ENCODE assay signal across 8 cellular contexts in the genomic region with DNA sequence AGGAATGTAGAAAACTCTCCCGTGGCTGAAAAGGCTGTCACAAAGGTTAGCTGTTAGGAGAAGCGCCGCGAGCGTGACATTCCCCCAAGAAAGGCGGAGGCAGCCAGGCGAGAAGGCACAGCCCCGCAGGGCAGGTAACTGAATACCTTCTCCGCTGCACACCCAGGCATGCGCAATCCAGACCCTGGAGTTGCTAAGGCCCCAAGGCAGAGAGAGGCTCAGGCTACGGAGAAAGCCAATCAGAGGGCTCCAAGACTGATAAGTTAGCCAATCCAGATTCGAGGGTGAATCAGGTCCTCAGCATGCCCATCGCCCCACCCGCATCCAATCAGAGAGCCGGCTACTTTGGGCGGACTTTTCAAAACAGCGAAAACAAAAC. TPM values are rescaled to one million over a fixed set of nuclear protein-coding genes. Genes with fewer than 3 reads are reported as not detected.
A peak's percentile ranks its signal among the peaks of the same experiment; 100 is the strongest.
DNase-seq lines count a peak whose midpoint lies in the region; ATAC-seq, FAIRE-seq and TF ChIP-seq lines count a peak whose summit lies in the region.

No MANE protein-coding gene starts in this region.

- DNase-seq in AG10803 (ENCODE audit: low read depth) (peak; percentile 99), NCI-H226 (peak; percentile 99), activated B cell treated with CpG ODN at 0.5 μM for 24 hours (no peak), choroid plexus epithelial cell (ENCODE audit: low read depth) (peak; percentile 100), kidney (peak; percentile 98)
- peak; percentile 87 to 93 for DNase-seq in stimulated activated CD4-positive, alpha-beta T cell treated with anti-CD3 and anti-CD28 coated beads, Interleukin-15, amount 100 ng/mL, for 48 hours (ENCODE audit: low read depth in 2 of 2)

- peaks cover 2 to 4% of the 10 kb centered on the region in 2 donors for H3K4me1 ChIP-seq in kidney (ENCODE audit: control insufficient read depth in 1 of 2, insufficient read depth in 1 of 2, low read depth in 1 of 2, low read length in 2 of 2)

- intact Hi-C loops in activated B cell treated with CpG ODN at 0.5 μM for 24 hours (cut with micrococcal nuclease) = loop anchor here (5.0 kb wide), 2 partner anchors 706 to 1434 kb away; partner anchors contain the start of genes MRPL1 and USO1
- intact Hi-C loops in kidney (cut with DNase I) = no loop called here

- POLR2A ChIA-PET in activated B cell treated with CpG ODN at 0.5 μM for 24 hours (lab: Charles Lee) = interaction anchor here (1.2 to 8.7 kb wide), 10 partner anchors 9 to 706 kb away, joined by 3 to 132 read pairs (median 8); partner anchors contain the start of genes CCNI and MRPL1

- peak overlapping the region; percentile 20 to 85 for H3K9ac ChIP-seq in kidney (ENCODE audit: low read length in 2 of 2)

- peak overlapping the region; percentile 100 for H3K27ac Mint-ChIP-seq in activated B cell treated with CpG ODN at 0.5 μM for 24 hours

- no peaks in the 10 kb centered on the region for H3K9me3 Mint-ChIP-seq in activated B cell treated with CpG ODN at 0.5 μM for 24 hours

- ATAC-seq in GM19023 (IDR thresholded peaks at IDR 0.05; ENCODE audit: unreplicated experiment) = peak; percentile 87
- ATAC-seq in HG03196 (IDR thresholded peaks at IDR 0.05; ENCODE audit: unreplicated experiment) = peak; percentile 89
- ATAC-seq in activated B cell treated with CpG ODN at 0.5 μM for 24 hours (ENCODE audit: low read depth) = peak; percentile 84

- peak; percentile 98 for FAIRE-seq in kidney (lab: Jason Lieb, UNC)

- no peaks in the 10 kb centered on the region for H3K27me3 Mint-ChIP-seq in activated B cell treated with CpG ODN at 0.5 μM for 24 hours

- H3K4me3 ChIP-seq in AG10803 (ENCODE audit: low read length) (peak overlapping the region; percentile 98), choroid plexus epithelial cell (ENCODE audit: low read depth, low read length) (peak overlapping the region; percentile 98), kidney (ENCODE audit: low read length in 2 of 2) (peak overlapping the region; percentile 68 to 93)

- peak overlapping the region; percentile 95 to 96 for H3K27ac ChIP-seq in kidney (ENCODE audit: low read depth in 2 of 2, low read length in 2 of 2)

- peaks cover 0 to 2% of the 10 kb centered on the region in 2 donors for H3K36me3 ChIP-seq in kidney (ENCODE audit: control insufficient read depth in 1 of 2, insufficient read depth in 2 of 2, low read length in 2 of 2)

- TF ChIP-seq CTCF in AG10803 (conservative IDR thresholded peaks at IDR 0.05; ENCODE audit: low read length) = no peak
- no peak for TF ChIP-seq CTCF in activated B cell treated with CpG ODN at 0.5 μM for 24 hours (IDR thresholded peaks at IDR 0.05)
- no peak for TF ChIP-seq CTCF in choroid plexus epithelial cell (conservative IDR thresholded peaks at IDR 0.05; ENCODE audit: low read depth, low read length)
- no peak for TF ChIP-seq CTCF in kidney (IDR thresholded peaks at IDR 0.05; ENCODE audit: borderline replicate concordance, extremely low read depth, insufficient read depth)

- CTCF ChIA-PET in activated B cell treated with CpG ODN at 0.5 μM for 24 hours (lab: Charles Lee) = interaction anchor here (2.1 to 7.1 kb wide), 4 partner anchors 36 to 61 kb away, joined by 8 to 60 read pairs (median 18); no protein-coding TSS in a partner anchor

- H3K4me1 Mint-ChIP-seq in activated B cell treated with CpG ODN at 0.5 μM for 24 hours = peaks cover 75% of the 10 kb centered on the region

- H3K36me3 Mint-ChIP-seq in activated B cell treated with CpG ODN at 0.5 μM for 24 hours (ENCODE audit: low read depth) = peaks cover 24% of the 10 kb centered on the region

- peak overlapping the region; percentile 99 for H3K4me3 Mint-ChIP-seq in activated B cell treated with CpG ODN at 0.5 μM for 24 hours

- no peaks in the 10 kb centered on the region for H3K9me3 ChIP-seq in kidney (ENCODE audit: control insufficient read depth in 1 of 2, low read length in 2 of 2)

RNA-seq across cellular contexts. Expression of gene CCNG2, which starts 0.5 kb away (rescaled TPM):
- total RNA-seq in activated B cell treated with CpG ODN at 0.5 μM for 24 hours = 32.0 and 34.6 TPM in 2 replicates
- total RNA-seq in kidney = 75.8 TPM
- 26.4 TPM for polyA plus RNA-seq in kidney (ENCODE audit: insufficient read depth, low read depth, low replicate concordance)
